Comparison of ENCODE assay signal across 14 cellular contexts in genomic region chr15:87816811-87817210, GRCh38.
A peak's percentile ranks its signal among the peaks of the same experiment; 100 is the strongest.
DNase-seq lines count a peak whose midpoint lies in the region; FAIRE-seq and TF ChIP-seq lines count a peak whose summit lies in the region.
"Had no signal": no experiment of that assay in that cellular context is flagged by ENCODE, and none has a peak within 500 bp of the region (broad histone marks: within the 10 kb centered on the region; RNA-seq: fewer than 3 reads in every experiment).

No MANE protein-coding gene starts in this region.

- FAIRE-seq in keratinocyte (lab: Jason Lieb, UNC) = no peak
- FAIRE-seq: G401.6 had no signal

- H3K9me1 ChIP-seq in keratinocyte (ENCODE audit: control insufficient read depth, extremely low read depth, insufficient read depth, low read length) = no peaks in the 10 kb centered on the region

- no peak overlapping the region for H2AFZ ChIP-seq in keratinocyte (ENCODE audit: control insufficient read depth, low read length)

- no peak overlapping the region for H3K9ac ChIP-seq in keratinocyte (ENCODE audit: control insufficient read depth, extremely low read depth, insufficient read depth, low read length)

- no peak for TF ChIP-seq POLR2A in suprapubic skin (IDR thresholded peaks at IDR 0.05)

- H3K36me3 ChIP-seq in keratinocyte (ENCODE audit: control insufficient read depth in 2 of 2, extremely low read depth in 1 of 2, insufficient read depth in 2 of 2, low read length in 2 of 2) (no peaks in the 10 kb centered on the region), suprapubic skin (no peaks in the 10 kb centered on the region)
- H3K36me3 ChIP-seq: upper lobe of left lung had no signal

- H3K4me1 ChIP-seq in keratinocyte (ENCODE audit: control insufficient read depth, extremely low read depth, insufficient read depth, low read length) (no peaks in the 10 kb centered on the region), suprapubic skin (no peaks in the 10 kb centered on the region)
- H3K4me1 ChIP-seq: upper lobe of left lung had no signal

- H3K4me3 ChIP-seq in astrocyte of the cerebellum (ENCODE audit: low read depth, low read length) = no peak overlapping the region
- H3K4me3 ChIP-seq in keratinocyte (ENCODE audit: control insufficient read depth in 2 of 3, extremely low read depth in 1 of 3, insufficient read depth in 2 of 3, low read depth in 1 of 3, low read length in 3 of 3) = no peak overlapping the region
- no peak overlapping the region for H3K4me3 ChIP-seq in suprapubic skin
- H3K4me3 ChIP-seq: upper lobe of left lung had no signal

- dilution Hi-C loops in keratinocyte (cut with MboI; ENCODE audit: extremely low pct_ligation_motif_present, low sequenced_read_pairs) = no loop called here

- no peak overlapping the region for H3K4me2 ChIP-seq in keratinocyte (ENCODE audit: control insufficient read depth, extremely low read depth, insufficient read depth, low read depth, low read length)

- H3K27me3 ChIP-seq in keratinocyte (ENCODE audit: control insufficient read depth, extremely low read depth, insufficient read depth, low read length) = no peaks in the 10 kb centered on the region
- no peaks in the 10 kb centered on the region for H3K27me3 ChIP-seq in suprapubic skin
- H3K27me3 ChIP-seq: upper lobe of left lung had no signal

- in situ Hi-C loops in ACHN (cut with HindIII; ENCODE audit: low pct_ligation_motif_present, low pct_unique_long_range_greater_than_20kb, low sequenced_read_pairs) (no loop called here), astrocyte of the cerebellum (cut with HindIII; ENCODE audit: low sequenced_read_pairs) (no loop called here)

- H3K79me2 ChIP-seq in keratinocyte (ENCODE audit: control insufficient read depth, insufficient read depth, low read length) = no peaks in the 10 kb centered on the region

- H4K20me1 ChIP-seq in keratinocyte (ENCODE audit: control insufficient read depth, extremely low read depth, insufficient read depth, low read length) = no peaks in the 10 kb centered on the region

- DNase-seq in ACHN (peak; percentile 92), HS-27A (ENCODE audit: low read depth) (peak; percentile 98), astrocyte of the cerebellum (ENCODE audit: low read depth) (peak; percentile 52), keratinocyte (ENCODE audit: low read depth, low spot score) (peak; percentile 23), NCI-H69 (lab: John Stamatoyannopoulos, UW) (no peak), NCI-H2107 (lab: John Stamatoyannopoulos, UW) (no peak), SIG-M5 treated with dmso at 0.1 percent for 504 hours (lab: John Stamatoyannopoulos, UW; ENCODE audit: unreplicated experiment) (no peak), suprapubic skin (ENCODE audit: low spot score in 2 of 2) (no peak)
- DNase-seq: AML-193, NCI-H1092, NCI-H524 treated with DMSO at 0.1 percent for 48 hours, upper lobe of left lung had no signal

- no peaks in the 10 kb centered on the region for H3K9me3 ChIP-seq in keratinocyte (ENCODE audit: control insufficient read depth, low read depth, low read length)
- H3K9me3 ChIP-seq in suprapubic skin = no peaks in the 10 kb centered on the region
- H3K9me3 ChIP-seq: upper lobe of left lung had no signal

- TF ChIP-seq CTCF in astrocyte of the cerebellum (IDR thresholded peaks at IDR 0.05; ENCODE audit: low read depth, low read length, missing control alignments) = no peak
- no peak for TF ChIP-seq CTCF in keratinocyte (optimal IDR thresholded peaks at IDR 0.05 in 1 of 3, IDR thresholded peaks at IDR 0.05 in 1 of 3, conservative IDR thresholded peaks at IDR 0.05 in 1 of 3; ENCODE audit: extremely low read depth in 1 of 3, insufficient read depth in 2 of 3, low read length in 3 of 3)
- TF ChIP-seq CTCF in suprapubic skin (IDR thresholded peaks at IDR 0.05) = no peak

- WGBS in suprapubic skin = 68% methylated on average over 5 of the region's 5 CpGs

- no peak overlapping the region for H3K27ac ChIP-seq in keratinocyte (ENCODE audit: control insufficient read depth, insufficient read depth, low read length)
- no peak overlapping the region for H3K27ac ChIP-seq in suprapubic skin
- H3K27ac ChIP-seq: HL-60, upper lobe of left lung had no signal

- no peak for TF ChIP-seq EP300 in suprapubic skin (IDR thresholded peaks at IDR 0.05)

Comparison
In these comparisons a context has a peak if more than half of its experiments do, and no peak if none do; other contexts are left out.
1. DNase-seq: peak in ACHN (single experiment), HS-27A (single experiment), astrocyte of the cerebellum (single experiment) and keratinocyte (single experiment); none in NCI-H69 (single experiment), NCI-H2107 (single experiment), SIG-M5 treated with dmso at 0.1 percent for 504 hours (single experiment) and suprapubic skin (0 of 2).